ENCODE assay signal across 19 cellular contexts in genomic region chr7:150997817-150998216, GRCh38. TPM values are rescaled to one million over a fixed set of nuclear protein-coding genes. Genes with fewer than 3 reads are reported as not detected.
A peak's percentile ranks its signal among the peaks of the same experiment; 100 is the strongest.
DNase-seq lines count a peak whose midpoint lies in the region; TF ChIP-seq lines count a peak whose summit lies in the region.
"Had no signal": no experiment of that assay in that cellular context is flagged by ENCODE, and none has a peak within 500 bp of the region (broad histone marks: within the 10 kb centered on the region; RNA-seq: fewer than 3 reads in every experiment).

No MANE protein-coding gene starts in this region.

- H3K4me3 Mint-ChIP-seq in activated CD4-positive, alpha-beta T cell treated with anti-CD3 and anti-CD28 coated beads, Interleukin-2, amount 10 ng/mL, durations not matched to agents 7 days and 5 days = no peak overlapping the region
- no peak overlapping the region for H3K4me3 Mint-ChIP-seq in endodermal cell
- H3K4me3 Mint-ChIP-seq in neural crest cell = no peak overlapping the region
- H3K4me3 Mint-ChIP-seq: B cell; CD8-positive, alpha-beta memory T cell had no signal

- TF ChIP-seq POLR2A in esophagus squamous epithelium (IDR thresholded peaks at IDR 0.05) = no peak

- CTCF ChIA-PET in activated CD4-positive, alpha-beta T cell treated with anti-CD3 and anti-CD28 coated beads, Interleukin-2, amount 10 ng/mL, durations not matched to agents 7 days and 5 days (lab: Charles Lee) = interaction anchor here (1.4 to 3.6 kb wide), 4 partner anchors 12 to 21 kb away, joined by 3 to 28 read pairs (median 5); no protein-coding TSS in a partner anchor

- H3K4me1 Mint-ChIP-seq in activated CD4-positive, alpha-beta T cell treated with anti-CD3 and anti-CD28 coated beads, Interleukin-2, amount 10 ng/mL, durations not matched to agents 7 days and 5 days = peaks cover 46% of the 10 kb centered on the region
- no peaks in the 10 kb centered on the region for H3K4me1 Mint-ChIP-seq in endodermal cell
- H3K4me1 Mint-ChIP-seq in neural crest cell = peaks cover 12% of the 10 kb centered on the region

- no peaks in the 10 kb centered on the region for H3K9me3 ChIP-seq in endodermal cell (ENCODE audit: control insufficient read depth, low read length)
- no peaks in the 10 kb centered on the region for H3K9me3 ChIP-seq in esophagus squamous epithelium

- no peak for DNase-seq in activated CD4-positive, alpha-beta T cell treated with anti-CD3 and anti-CD28 coated beads, Interleukin-2, amount 10 ng/mL, durations not matched to agents 7 days and 5 days
- DNase-seq in activated CD4-positive, alpha-beta T cell treated with anti-CD3 and anti-CD28 coated beads, Interleukin-2, amount 50 U/mL, for 4 hours = no peak
- DNase-seq in H7 (peak; percentile 25), endodermal cell (peak; percentile 31), neural crest cell (ENCODE audit: low read depth, low spot score) (no peak), DMS114 treated with DMSO at 0.1 percent for 48 hours (lab: John Stamatoyannopoulos, UW; ENCODE audit: unreplicated experiment) (no peak), esophagus squamous epithelium (lab: John Stamatoyannopoulos, UW) (no peak), NCI-H526 (lab: John Stamatoyannopoulos, UW) (no peak)
- DNase-seq: CD8-positive, alpha-beta memory T cell; DMS79 treated with DMSO at 0.1 percent for 48 hours; KG1; NCI-H1694 treated with DMSO at 0.1 percent for 48 hours; NCI-H510A; SIG-M5 had no signal

- H3K36me3 Mint-ChIP-seq in activated CD4-positive, alpha-beta T cell treated with anti-CD3 and anti-CD28 coated beads, Interleukin-2, amount 10 ng/mL, durations not matched to agents 7 days and 5 days (ENCODE audit: low read depth) = peaks cover 10% of the 10 kb centered on the region
- H3K36me3 Mint-ChIP-seq in endodermal cell (ENCODE audit: low read depth) = no peaks in the 10 kb centered on the region
- H3K36me3 Mint-ChIP-seq in neural crest cell (ENCODE audit: low read depth) = no peaks in the 10 kb centered on the region
- H3K36me3 Mint-ChIP-seq: CD8-positive, alpha-beta memory T cell had no signal

- H3K9me3 Mint-ChIP-seq in activated CD4-positive, alpha-beta T cell treated with anti-CD3 and anti-CD28 coated beads, Interleukin-2, amount 10 ng/mL, durations not matched to agents 7 days and 5 days = no peaks in the 10 kb centered on the region
- no peaks in the 10 kb centered on the region for H3K9me3 Mint-ChIP-seq in endodermal cell
- no peaks in the 10 kb centered on the region for H3K9me3 Mint-ChIP-seq in neural crest cell

- H3K27ac ChIP-seq in endodermal cell (ENCODE audit: low read depth, low read length) = no peak overlapping the region
- H3K27ac ChIP-seq in esophagus squamous epithelium = no peak overlapping the region
- H3K27ac ChIP-seq: PC-9, RWPE1 had no signal

- POLR2A ChIA-PET in activated CD4-positive, alpha-beta T cell treated with anti-CD3 and anti-CD28 coated beads, Interleukin-2, amount 10 ng/mL, durations not matched to agents 7 days and 5 days (lab: Charles Lee) = no interaction called here

- H3K27me3 ChIP-seq in H7 (ENCODE audit: control insufficient read depth, insufficient read depth, low read length) (no peaks in the 10 kb centered on the region), endodermal cell (ENCODE audit: control insufficient read depth, insufficient read depth, low read length, poor library complexity, severe bottlenecking) (no peaks in the 10 kb centered on the region), esophagus squamous epithelium (peaks cover 0 to 29% (median 0%) of the 10 kb centered on the region in 4 donors)

- H3K27me3 Mint-ChIP-seq in activated CD4-positive, alpha-beta T cell treated with anti-CD3 and anti-CD28 coated beads, Interleukin-2, amount 10 ng/mL, durations not matched to agents 7 days and 5 days = no peaks in the 10 kb centered on the region
- H3K27me3 Mint-ChIP-seq in endodermal cell (ENCODE audit: insufficient read depth) = peaks cover 3% of the 10 kb centered on the region
- H3K27me3 Mint-ChIP-seq in neural crest cell (ENCODE audit: low read depth) = no peaks in the 10 kb centered on the region

- H3K36me3 ChIP-seq in H7 (replicated peaks; ENCODE audit: control insufficient read depth, insufficient read depth, low read length) (no peaks in the 10 kb centered on the region), endodermal cell (ENCODE audit: control insufficient read depth, insufficient read depth, low read length) (no peaks in the 10 kb centered on the region), esophagus squamous epithelium (peaks cover 0 to 3% (median 0%) of the 10 kb centered on the region in 3 donors)

- H3K4me3 ChIP-seq in H7 (ENCODE audit: insufficient read depth, low read depth, low read length) (no peak overlapping the region), endodermal cell (ENCODE audit: low read length) (no peak overlapping the region), esophagus squamous epithelium (no peak overlapping the region)
- H3K4me3 ChIP-seq: PC-9 had no signal

- no peak for TF ChIP-seq CTCF in endodermal cell (conservative IDR thresholded peaks at IDR 0.05)
- no peak for TF ChIP-seq CTCF in neural crest cell (conservative IDR thresholded peaks at IDR 0.05)
- TF ChIP-seq CTCF in esophagus squamous epithelium (IDR thresholded peaks at IDR 0.05) = no peak

- H3K9ac ChIP-seq in endodermal cell (ENCODE audit: extremely low read depth, low read length, poor library complexity, severe bottlenecking) = no peak overlapping the region

- intact Hi-C loops in esophagus squamous epithelium (cut with DNase I) = no loop called here

- WGBS in endodermal cell (ENCODE audit: insufficient coverage in 1 of 2, insufficient read length in 1 of 2), 2 experiments = 91 to 100% methylated on average over 2 to 5 of the region's 5 CpGs
- 71 to 83% methylated on average over 3 to 5 of the region's 5 CpGs for WGBS in esophagus squamous epithelium, 2 donors

- H3K4me1 ChIP-seq in endodermal cell (ENCODE audit: control insufficient read depth, insufficient read depth, low read length) (peaks cover 6% of the 10 kb centered on the region), esophagus squamous epithelium (peaks cover 0 to 35% (median 3%) of the 10 kb centered on the region in 3 donors)

- H3K27ac Mint-ChIP-seq in activated CD4-positive, alpha-beta T cell treated with anti-CD3 and anti-CD28 coated beads, Interleukin-2, amount 10 ng/mL, durations not matched to agents 7 days and 5 days = peak overlapping the region; percentile 68
- H3K27ac Mint-ChIP-seq in endodermal cell (no peak overlapping the region), neural crest cell (ENCODE audit: unreplicated experiment) (peak overlapping the region; percentile 57)
- H3K27ac Mint-ChIP-seq: B cell had no signal

RNA-seq across cellular contexts. Expression of gene NOS3, which starts 7.0 kb away (rescaled TPM):
- total RNA-seq in activated CD4-positive, alpha-beta T cell treated with anti-CD3 and anti-CD28 coated beads, Interleukin-2, amount 10 ng/mL, durations not matched to agents 7 days and 5 days = 10 to 100 TPM; 21.6 to 22.3 TPM
- 15.5 and 16.5 TPM in 2 replicates for total RNA-seq in H7 (2014; rRNA removed; shearing (Covaris generic))
- total RNA-seq in endodermal cell (1 to 10 TPM; 2.3 to 9.1 TPM), neural crest cell (6.1 and 7.4 TPM in 2 replicates), esophagus squamous epithelium (1 to 10 TPM; 1.4 to 3.2 (median 2.2) TPM)
- polyA plus RNA-seq in endodermal cell (2013, experiment 1 of 2) = 4.0 TPM
- polyA plus RNA-seq in endodermal cell (2013, experiment 2 of 2) = 4.1 TPM

RNA-seq across cellular contexts. Expression of gene KCNH2, which starts 19.7 kb away (rescaled TPM):
- total RNA-seq in activated CD4-positive, alpha-beta T cell treated with anti-CD3 and anti-CD28 coated beads, Interleukin-2, amount 10 ng/mL, durations not matched to agents 7 days and 5 days = under 1 TPM; 0.27 to 0.30 TPM
- total RNA-seq in H7 (2014; rRNA removed; shearing (Covaris generic)) = 9.3 and 9.5 TPM in 2 replicates
- total RNA-seq in endodermal cell (1 to 10 TPM; 1.1 to 1.9 TPM), neural crest cell (10.7 and 12.4 TPM in 2 replicates), esophagus squamous epithelium (1 to 10 TPM in 1 of 4 donors, under 1 TPM in 3; 0.19 to 2.5 (median 0.72) TPM)
- 19.3 TPM for polyA plus RNA-seq in endodermal cell (2013, experiment 1 of 2)
- polyA plus RNA-seq in endodermal cell (2013, experiment 2 of 2) = 17.8 TPM

RNA-seq across cellular contexts. Expression of gene ATG9B, which starts 26.5 kb away (rescaled TPM):
- total RNA-seq in activated CD4-positive, alpha-beta T cell treated with anti-CD3 and anti-CD28 coated beads, Interleukin-2, amount 10 ng/mL, durations not matched to agents 7 days and 5 days = 10 to 100 TPM; 12.1 to 12.3 TPM
- 1.7 TPM in 2 replicates for total RNA-seq in H7 (2014; rRNA removed; shearing (Covaris generic))
- 1 to 10 TPM; 2.0 to 3.0 TPM for total RNA-seq in endodermal cell
- polyA plus RNA-seq in endodermal cell (2013, experiment 1 of 2) = 4.3 TPM
- polyA plus RNA-seq in endodermal cell (2013, experiment 2 of 2) = 4.0 TPM
- 8.0 and 9.2 TPM in 2 replicates for total RNA-seq in neural crest cell
- 10 to 100 TPM in 2 of 4 donors, 1 to 10 TPM in 2; 1.5 to 45.2 (median 12.8) TPM for total RNA-seq in esophagus squamous epithelium
- total RNA-seq: A172, HepG2 had no signal

RNA-seq across cellular contexts. Expression of gene ABCB8, which starts 30.4 kb away (rescaled TPM):
- total RNA-seq in activated CD4-positive, alpha-beta T cell treated with anti-CD3 and anti-CD28 coated beads, Interleukin-2, amount 10 ng/mL, durations not matched to agents 7 days and 5 days = 10 to 100 TPM; 57.5 to 67.8 TPM
- 26.7 and 29.7 TPM in 2 replicates for total RNA-seq in H7 (2014; rRNA removed; shearing (Covaris generic))
- total RNA-seq in endodermal cell = 10 to 100 TPM; 35.9 to 37.2 TPM
- 27.6 TPM for polyA plus RNA-seq in endodermal cell (2013, experiment 1 of 2)
- polyA plus RNA-seq in endodermal cell (2013, experiment 2 of 2) = 25.8 TPM
- 42.3 and 43.5 TPM in 2 replicates for total RNA-seq in neural crest cell
- total RNA-seq in esophagus squamous epithelium = 10 to 100 TPM; 23.1 to 41.0 (median 26.1) TPM

RNA-seq across cellular contexts. Expression of gene ASIC3, which starts 50.5 kb away (rescaled TPM):
- total RNA-seq in activated CD4-positive, alpha-beta T cell treated with anti-CD3 and anti-CD28 coated beads, Interleukin-2, amount 10 ng/mL, durations not matched to agents 7 days and 5 days = 1 to 10 TPM; 6.0 to 8.3 TPM
- 1.4 and 1.6 TPM in 2 replicates for total RNA-seq in H7 (2014; rRNA removed; shearing (Covaris generic))
- 1 to 10 TPM; 2.5 to 3.0 TPM for total RNA-seq in endodermal cell
- 5.1 TPM for polyA plus RNA-seq in endodermal cell (2013, experiment 1 of 2)
- 4.0 TPM for polyA plus RNA-seq in endodermal cell (2013, experiment 2 of 2)
- 4.7 and 6.0 TPM in 2 replicates for total RNA-seq in neural crest cell
- under 1 TPM in 2 of 4 donors, not detected in 2; 0.40 to 0.95 TPM for total RNA-seq in esophagus squamous epithelium
- total RNA-seq: HepG2 had no signal
- polyA plus RNA-seq: CD8-positive, alpha-beta memory T cell had no signal

Comparison
In these comparisons a context has a peak if more than half of its experiments do, and no peak if none do; other contexts are left out.
1. DNase-seq: peak in H7 (single experiment) and endodermal cell (single experiment); none in activated CD4-positive, alpha-beta T cell treated with anti-CD3 and anti-CD28 coated beads, Interleukin-2, amount 10 ng/mL, durations not matched to agents 7 days and 5 days (single experiment), activated CD4-positive, alpha-beta T cell treated with anti-CD3 and anti-CD28 coated beads, Interleukin-2, amount 50 U/mL, for 4 hours (0 of 2), neural crest cell (single experiment), DMS114 treated with DMSO at 0.1 percent for 48 hours (single experiment), esophagus squamous epithelium (single experiment) and NCI-H526 (0 of 2).